ENCODE assay signal across 26 cellular contexts in the genomic region with DNA sequence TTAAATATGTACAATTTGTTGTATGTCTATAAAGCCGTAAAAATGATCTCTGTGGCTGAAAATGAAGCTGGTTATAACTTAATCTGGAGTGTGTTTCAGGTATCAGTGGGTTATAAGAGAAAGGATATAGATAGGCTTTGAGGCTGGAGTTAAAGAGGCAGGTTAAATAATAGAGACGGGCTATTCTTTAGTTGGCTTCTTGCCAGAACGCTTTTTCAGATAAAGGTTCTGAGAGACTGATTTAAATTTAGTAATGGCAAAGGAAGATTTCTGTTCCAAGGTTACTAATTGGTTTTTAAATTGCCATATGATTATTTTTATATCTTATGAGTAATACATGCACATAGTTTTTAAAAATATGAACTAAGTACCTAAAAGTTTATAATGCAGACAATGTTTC.
"Had no signal": no experiment of that assay in that cellular context is flagged by ENCODE, and none has a peak within 500 bp of the region (broad histone marks: within the 10 kb centered on the region; RNA-seq: fewer than 3 reads in every experiment).

No MANE protein-coding gene starts in this region.

- H3K27ac ChIP-seq: KMS-11, RWPE1 had no signal

- H3K9me3 ChIP-seq: SK-N-SH had no signal

- ATAC-seq: HepG2, Panc1, PC-3, T-cell had no signal

- H3K4me2 ChIP-seq: KMS-11, SK-N-SH had no signal

- H3K9ac ChIP-seq: KMS-11, SK-N-SH had no signal

- FAIRE-seq: HepG2 had no signal

- DNase-seq: IMR-90; MV-4-11; NCI-H1048; NCI-H1105; NCI-H1417; NCI-H1436 treated with DMSO at 0.1 percent for 48 hours; NCI-H1694; NCI-H187 treated with DMSO at 0.1 percent for 48 hours; NCI-H2029 treated with DMSO at 0.1 percent for 48 hours; NCI-H2171; NCI-H226; NCI-H446; NCI-H510A; NCI-H524 treated with DMSO at 0.1 percent for 48 hours; NCI-H69; NCI-H774; NK-92 treated with Interleukin-12 subunit alpha and Interleukin-12 subunit beta, amount 100 ng/mL, for 24 hours; PC-3; SHP77; SK-N-SH; SW 1271; T-cell had no signal
